Comparison of ENCODE assay signal across 16 cellular contexts in the genomic region with DNA sequence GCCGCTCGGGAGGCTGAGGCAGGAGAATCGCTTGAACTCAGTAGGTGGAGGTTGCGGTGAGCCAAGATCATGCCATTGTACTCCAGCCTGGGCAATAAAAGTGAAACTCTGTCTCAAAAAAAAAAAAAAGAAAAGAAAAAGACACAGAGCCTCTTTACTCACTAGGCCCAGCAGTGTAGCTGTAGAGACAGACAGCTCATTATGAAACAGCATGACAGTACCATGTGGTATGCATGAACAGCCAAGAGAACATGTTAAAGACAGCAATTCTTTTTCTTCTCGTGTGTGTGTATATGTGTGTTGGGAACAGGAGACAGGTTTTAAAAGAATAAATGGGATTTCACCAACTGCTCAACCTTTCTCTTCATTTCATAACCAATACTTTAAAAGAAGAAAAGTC.
"Had no signal": no experiment of that assay in that cellular context is flagged by ENCODE, and none has a peak within 500 bp of the region (broad histone marks: within the 10 kb centered on the region; RNA-seq: fewer than 3 reads in every experiment).

No MANE protein-coding gene starts in this region.

- H3K9me3 Mint-ChIP-seq: immature natural killer cell, type B pancreatic cell had no signal

- ATAC-seq: left cardiac atrium, left ventricle myocardium superior had no signal

- H3K4me1 ChIP-seq: sigmoid colon had no signal

- H3K4me1 Mint-ChIP-seq: immature natural killer cell, naive B cell, nephron had no signal

- H3K27me3 Mint-ChIP-seq: naive B cell, type B pancreatic cell had no signal

- DNase-seq: cerebellar nuclear complex; dermis blood vessel endothelial cell; endodermal cell; immature natural killer cell; kidney; left cardiac atrium; left ventricle myocardium superior; mesenchymal stem cell; naive B cell; sigmoid colon; small intestine; stimulated activated CD4-positive, alpha-beta T cell treated with anti-CD3 and anti-CD28 coated beads, Interleukin-12 subunit alpha, Interleukin-12 subunit beta, amount 100 ng/mL, for 4 hours; stimulated activated naive CD4-positive, alpha-beta T cell treated with Interleukin-2 at 50 U/mL for 16 hours had no signal

- H3K4me3 Mint-ChIP-seq: endodermal cell, immature natural killer cell, naive B cell, nephron, type B pancreatic cell had no signal

- H3K9me3 ChIP-seq: sigmoid colon had no signal

- H3K27ac ChIP-seq: sigmoid colon had no signal

- H3K27me3 ChIP-seq: sigmoid colon had no signal

- H3K27ac Mint-ChIP-seq: endodermal cell, immature natural killer cell, naive B cell, nephron, type B pancreatic cell had no signal

- H3K4me3 ChIP-seq: lung, sigmoid colon had no signal
